ENCODE assay signal across 8 cellular contexts in the genomic region with DNA sequence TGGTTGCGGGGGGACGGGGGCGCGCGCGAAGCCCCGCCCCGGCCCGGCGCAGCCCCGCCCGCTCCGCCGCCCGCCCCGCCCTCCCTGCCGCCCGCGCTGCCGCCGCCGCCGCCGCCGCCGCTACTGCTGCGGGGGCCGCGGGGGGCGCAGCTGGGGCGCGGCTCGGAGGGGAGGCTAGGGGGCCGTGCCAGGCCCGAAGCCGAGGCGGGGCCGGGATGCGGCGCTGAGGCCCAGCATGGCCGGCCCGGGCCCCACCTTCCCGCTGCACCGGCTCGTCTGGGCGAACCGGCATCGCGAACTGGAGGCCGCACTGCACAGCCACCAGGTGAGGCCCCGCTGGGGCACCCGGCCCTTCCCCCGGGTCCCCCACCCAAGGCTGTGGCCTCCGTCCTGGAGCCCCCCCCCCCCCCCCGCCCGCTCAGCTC. TPM values are rescaled to one million over a fixed set of nuclear protein-coding genes. Genes with fewer than 3 reads are reported as not detected.
DNase-seq lines count a peak whose midpoint lies in the region; ATAC-seq and TF ChIP-seq lines count a peak whose summit lies in the region.

A gene (plus strand): TSS at position 78 of the 425 bp plus-strand sequence. CDS start 158 bp downstream, at position 236.

- peak; percentile 27 for ATAC-seq in HG03095 (IDR thresholded peaks at IDR 0.05; ENCODE audit: unreplicated experiment)
- peak; percentile 42 for ATAC-seq in activated CD8-positive, alpha-beta T cell treated with anti-CD3 and anti-CD28 coated beads, Interleukin-2, amount 10 ng/mL, durations not matched to agents 7 days and 5 days
- ATAC-seq in heart right ventricle = peak in 5 of 8 donors; percentile 7 to 81 (median 25)
- ATAC-seq in HG02588 (IDR thresholded peaks at IDR 0.05; ENCODE audit: unreplicated experiment) = no peak

- no peaks in the 10 kb centered on the region for H3K27me3 Mint-ChIP-seq in activated CD8-positive, alpha-beta T cell treated with anti-CD3 and anti-CD28 coated beads, Interleukin-2, amount 10 ng/mL, durations not matched to agents 7 days and 5 days (ENCODE audit: low read depth)

- peaks cover 0 to 74% (median 23%) of the 10 kb centered on the region in 9 donors for H3K36me3 ChIP-seq in heart right ventricle

- H3K4me1 Mint-ChIP-seq in activated CD8-positive, alpha-beta T cell treated with anti-CD3 and anti-CD28 coated beads, Interleukin-2, amount 10 ng/mL, durations not matched to agents 7 days and 5 days (ENCODE audit: low read depth) = peaks cover 78% of the 10 kb centered on the region

- TF ChIP-seq CTCF in heart right ventricle (IDR thresholded peaks at IDR 0.05) = no peak
- no peak for TF ChIP-seq CTCF in retinal pigment epithelial cell (conservative IDR thresholded peaks at IDR 0.05; ENCODE audit: low read depth, low read length)

- no peaks in the 10 kb centered on the region for H3K27me3 ChIP-seq in heart right ventricle

- POLR2A ChIA-PET in activated CD8-positive, alpha-beta T cell treated with anti-CD3 and anti-CD28 coated beads, Interleukin-2, amount 10 ng/mL, durations not matched to agents 7 days and 5 days (lab: Charles Lee) = interaction anchor here (0.6 to 7.5 kb wide), 14 partner anchors 9 to 123 kb away, joined by 3 to 201 read pairs (median 6); a partner anchor contains a TSS

- intact Hi-C loops in heart right ventricle (cut with DNase I) = loop anchor here in 4 of 10 donors (2.0 kb wide), 3 partner anchors 16 to 28 kb away; no protein-coding TSS in a partner anchor

- H3K9me3 Mint-ChIP-seq in activated CD8-positive, alpha-beta T cell treated with anti-CD3 and anti-CD28 coated beads, Interleukin-2, amount 10 ng/mL, durations not matched to agents 7 days and 5 days (ENCODE audit: insufficient read depth) = peaks cover 3% of the 10 kb centered on the region

- H3K4me3 Mint-ChIP-seq in activated CD8-positive, alpha-beta T cell treated with anti-CD3 and anti-CD28 coated beads, Interleukin-2, amount 10 ng/mL, durations not matched to agents 7 days and 5 days = peak within 1 kb of the TSS; percentile 94

- H3K4me1 ChIP-seq in heart right ventricle = peaks cover 7 to 89% (median 40%) of the 10 kb centered on the region in 9 donors

- H3K27ac Mint-ChIP-seq in activated CD8-positive, alpha-beta T cell treated with anti-CD3 and anti-CD28 coated beads, Interleukin-2, amount 10 ng/mL, durations not matched to agents 7 days and 5 days = peak within 1 kb of the TSS; percentile 97

- peak within 1 kb of the TSS; percentile 76 to 98 (median 96) for H3K27ac ChIP-seq in heart right ventricle

- 0% methylated on average over 5 to 44 of the region's 56 CpGs for WGBS in heart right ventricle, 2 donors

- CTCF ChIA-PET in activated CD8-positive, alpha-beta T cell treated with anti-CD3 and anti-CD28 coated beads, Interleukin-2, amount 10 ng/mL, durations not matched to agents 7 days and 5 days (lab: Charles Lee) = interaction anchor here (0.7 to 5.5 kb wide), 8 partner anchors 10 to 31 kb away, joined by 3 to 60 read pairs (median 12); a partner anchor contains a TSS

- DNase-seq in NCI-H2107 (lab: John Stamatoyannopoulos, UW) = peak; percentile 41
- no peak for DNase-seq in NCI-H2107 treated with DMSO at 0.1 percent for 48 hours (lab: John Stamatoyannopoulos, UW; ENCODE audit: unreplicated experiment)
- no peak for DNase-seq in activated CD8-positive, alpha-beta T cell treated with anti-CD3 and anti-CD28 coated beads, Interleukin-2, amount 10 ng/mL, durations not matched to agents 7 days and 5 days
- DNase-seq in heart right ventricle = no peak
- no peak for DNase-seq in retinal pigment epithelial cell (ENCODE audit: low read depth)
- DNase-seq in CD1c-positive myeloid dendritic cell (ENCODE audit: extremely low spot score) = no peak

- no peaks in the 10 kb centered on the region for H3K9me3 ChIP-seq in heart right ventricle

- peaks cover 75% of the 10 kb centered on the region for H3K36me3 Mint-ChIP-seq in activated CD8-positive, alpha-beta T cell treated with anti-CD3 and anti-CD28 coated beads, Interleukin-2, amount 10 ng/mL, durations not matched to agents 7 days and 5 days (ENCODE audit: low read depth)

- H3K4me3 ChIP-seq in heart right ventricle (peak within 1 kb of the TSS; percentile 56 to 99 (median 78)), retinal pigment epithelial cell (ENCODE audit: low read length) (peak within 1 kb of the TSS; percentile 71)

RNA-seq across cellular contexts. Expression of the gene that starts here (rescaled TPM):
- 100 to 1,000 TPM; 179 to 189 TPM for total RNA-seq in activated CD8-positive, alpha-beta T cell treated with anti-CD3 and anti-CD28 coated beads, Interleukin-2, amount 10 ng/mL, durations not matched to agents 7 days and 5 days
- 10 to 100 TPM in 6 of 10 donors, 1 to 10 TPM in 4; 7.9 to 21.0 (median 12.3) TPM for total RNA-seq in heart right ventricle
- 10 to 100 TPM; 14.2 to 39.4 TPM for polyA plus RNA-seq in heart right ventricle

Comparison
In these comparisons a context has a peak if more than half of its experiments do, and no peak if none do; other contexts are left out.
1. RNA of the gene that starts here (total RNA-seq): 179 to 189 TPM in activated CD8-positive, alpha-beta T cell treated with anti-CD3 and anti-CD28 coated beads, Interleukin-2, amount 10 ng/mL, durations not matched to agents 7 days and 5 days; 7.9 to 21.0 TPM in heart right ventricle; every median in the first group is over 4 times any median in the second.